Comparison of ENCODE assay signal across 8 cellular contexts in genomic region chrX:40170830-40171512, GRCh38.
DNase-seq lines count a peak whose midpoint lies in the region; ATAC-seq and TF ChIP-seq lines count a peak whose summit lies in the region.

No MANE protein-coding gene starts in this region.

- H3K9me3 ChIP-seq in WERI-Rb-1 (ENCODE audit: severe bottlenecking), result peaks cover 11% of the 10 kb centered on the region
- H3K9me3 ChIP-seq in iPS-18c (ENCODE audit: control insufficient read depth, insufficient read depth, low read length), result peaks cover 14% of the 10 kb centered on the region
- H3K9me3 ChIP-seq in testis, result no peaks in the 10 kb centered on the region

- no peak for ATAC-seq in HG03520 (IDR thresholded peaks at IDR 0.05; ENCODE audit: unreplicated experiment)
- no peak for ATAC-seq in GM18502 (IDR thresholded peaks at IDR 0.05; ENCODE audit: poor library complexity, unreplicated experiment)

- H3K4me3 ChIP-seq in WERI-Rb-1 (ENCODE audit: low read depth, low read length), result peak overlapping the region; percentile 42
- peak overlapping the region; percentile 42; the same call in 1 of the 2 replicates for H3K4me3 ChIP-seq in iPS-18c (ENCODE audit: insufficient read depth, low read depth, low read length)
- H3K4me3 ChIP-seq in testis, result peak overlapping the region in 1 of 2 donors; percentile 58

- H3K27me3 ChIP-seq in WERI-Rb-1 (ENCODE audit: insufficient read depth, low read depth, severe bottlenecking) (peaks cover 82% of the 10 kb centered on the region), testis (no peaks in the 10 kb centered on the region)

- WGBS in testis, 2 donors, result 23 to 26% methylated on average over 5 to 16 of the region's 17 CpGs

- no peak for TF ChIP-seq POLR2A in testis (IDR thresholded peaks at IDR 0.05)

- intact Hi-C loops in testis (cut with DNase I; ENCODE audit: low total_unique reads), result loop anchor here (10.0 kb wide), 1 partner anchor 94 kb away; no protein-coding TSS in a partner anchor

- no peak for TF ChIP-seq CTCF in WERI-Rb-1 (IDR thresholded peaks at IDR 0.05; ENCODE audit: low read depth, low read length)
- no peak for TF ChIP-seq CTCF in testis (IDR thresholded peaks at IDR 0.05)

- DNase-seq in SIG-M5 treated with dmso at 0.1 percent for 504 hours (lab: John Stamatoyannopoulos, UW; ENCODE audit: unreplicated experiment), result peak; percentile 39
- no peak for DNase-seq in SIG-M5 (lab: John Stamatoyannopoulos, UW)
- DNase-seq in WERI-Rb-1, result peak; percentile 86
- DNase-seq in testis, result no peak
- no peak for DNase-seq in NCI-H345 treated with DMSO at 0.1 percent for 48 hours (lab: John Stamatoyannopoulos, UW; ENCODE audit: unreplicated experiment)

- H3K4me1 ChIP-seq in testis, result no peaks in the 10 kb centered on the region

- no peaks in the 10 kb centered on the region; the same call in 1 of the 2 replicates for H3K36me3 ChIP-seq in WERI-Rb-1
- no peaks in the 10 kb centered on the region for H3K36me3 ChIP-seq in testis (ENCODE audit: low read depth, missing control alignments)

- peak overlapping the region; percentile 96 for H3K27ac ChIP-seq in WERI-Rb-1
- peak overlapping the region; percentile 72 to 83 for H3K27ac ChIP-seq in testis

Comparison
In these comparisons a context has a peak if more than half of its experiments do, and no peak if none do; other contexts are left out.
1. DNase-seq: peak in SIG-M5 treated with dmso at 0.1 percent for 504 hours (single experiment) and WERI-Rb-1 (single experiment); none in SIG-M5 (single experiment), testis (single experiment) and NCI-H345 treated with DMSO at 0.1 percent for 48 hours (single experiment).